1 cellular context compared by ENCODE assay signal in the genomic region with DNA sequence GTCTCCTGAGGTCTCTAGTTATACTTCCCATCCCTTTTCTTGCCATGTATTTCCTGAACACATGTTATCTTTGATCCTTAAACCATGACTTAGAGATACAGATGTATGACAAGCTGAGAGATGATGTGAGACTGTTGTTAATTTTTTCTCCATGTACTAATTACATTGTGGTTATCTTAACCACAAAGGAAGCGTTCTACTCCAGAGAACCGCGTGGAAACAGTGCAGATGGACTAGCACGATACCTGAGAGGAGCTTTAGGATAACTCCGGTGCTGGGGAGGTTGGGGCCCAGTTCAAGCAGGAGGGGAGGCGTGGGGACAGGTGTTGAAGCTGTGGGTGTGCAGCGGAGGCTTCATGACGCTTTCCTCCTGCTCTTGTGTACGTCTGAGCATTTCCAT.
A peak's percentile ranks its signal among the peaks of the same experiment; 100 is the strongest.
TF ChIP-seq lines count a peak whose summit lies in the region.

No MANE protein-coding gene starts in this region.

TF ChIP-seq in K562, 482 proteins besides CTCF, POLR2A, EP300 and RAD21:
- TF ChIP-seq, protein P1, sequence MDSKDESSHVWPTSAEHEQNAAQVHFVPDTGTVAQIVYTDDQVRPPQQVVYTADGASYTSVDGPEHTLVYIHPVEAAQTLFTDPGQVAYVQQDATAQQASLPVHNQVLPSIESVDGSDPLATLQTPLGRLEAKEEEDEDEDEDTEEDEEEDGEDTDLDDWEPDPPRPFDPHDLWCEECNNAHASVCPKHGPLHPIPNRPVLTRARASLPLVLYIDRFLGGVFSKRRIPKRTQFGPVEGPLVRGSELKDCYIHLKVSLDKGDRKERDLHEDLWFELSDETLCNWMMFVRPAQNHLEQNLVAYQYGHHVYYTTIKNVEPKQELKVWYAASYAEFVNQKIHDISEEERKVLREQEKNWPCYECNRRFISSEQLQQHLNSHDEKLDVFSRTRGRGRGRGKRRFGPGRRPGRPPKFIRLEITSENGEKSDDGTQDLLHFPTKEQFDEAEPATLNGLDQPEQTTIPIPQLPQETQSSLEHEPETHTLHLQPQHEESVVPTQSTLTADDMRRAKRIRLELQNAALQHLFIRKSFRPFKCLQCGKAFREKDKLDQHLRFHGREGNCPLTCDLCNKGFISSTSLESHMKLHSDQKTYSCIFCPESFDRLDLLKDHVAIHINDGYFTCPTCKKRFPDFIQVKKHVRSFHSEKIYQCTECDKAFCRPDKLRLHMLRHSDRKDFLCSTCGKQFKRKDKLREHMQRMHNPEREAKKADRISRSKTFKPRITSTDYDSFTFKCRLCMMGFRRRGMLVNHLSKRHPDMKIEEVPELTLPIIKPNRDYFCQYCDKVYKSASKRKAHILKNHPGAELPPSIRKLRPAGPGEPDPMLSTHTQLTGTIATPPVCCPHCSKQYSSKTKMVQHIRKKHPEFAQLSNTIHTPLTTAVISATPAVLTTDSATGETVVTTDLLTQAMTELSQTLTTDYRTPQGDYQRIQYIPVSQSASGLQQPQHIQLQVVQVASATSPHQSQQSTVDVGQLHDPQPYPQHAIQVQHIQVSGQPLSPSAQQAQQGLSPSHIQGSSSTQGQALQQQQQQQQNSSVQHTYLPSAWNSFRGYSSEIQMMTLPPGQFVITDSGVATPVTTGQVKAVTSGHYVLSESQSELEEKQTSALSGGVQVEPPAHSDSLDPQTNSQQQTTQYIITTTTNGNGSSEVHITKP (IDR thresholded peaks at IDR 0.05; ENCODE audit: partially characterized antibody) = no peak
- TF ChIP-seq CBFA2T2 (conservative IDR thresholded peaks at IDR 0.05) (0 out of 2 replicates have a peak, but pooled peaks have one; percentile 16), HDAC2 (IDR thresholded peaks at IDR 0.05) (no peak), YY1 (IDR thresholded peaks at IDR 0.05; ENCODE audit: borderline replicate concordance in 1 of 3, control insufficient read depth in 1 of 3, extremely low read depth in 1 of 3, insufficient read depth in 3 of 3, insufficient read length in 1 of 3, insufficient replicate concordance in 2 of 3, low read depth in 1 of 3, low read length in 2 of 3) (no peak)
- TF ChIP-seq, protein P2, sequence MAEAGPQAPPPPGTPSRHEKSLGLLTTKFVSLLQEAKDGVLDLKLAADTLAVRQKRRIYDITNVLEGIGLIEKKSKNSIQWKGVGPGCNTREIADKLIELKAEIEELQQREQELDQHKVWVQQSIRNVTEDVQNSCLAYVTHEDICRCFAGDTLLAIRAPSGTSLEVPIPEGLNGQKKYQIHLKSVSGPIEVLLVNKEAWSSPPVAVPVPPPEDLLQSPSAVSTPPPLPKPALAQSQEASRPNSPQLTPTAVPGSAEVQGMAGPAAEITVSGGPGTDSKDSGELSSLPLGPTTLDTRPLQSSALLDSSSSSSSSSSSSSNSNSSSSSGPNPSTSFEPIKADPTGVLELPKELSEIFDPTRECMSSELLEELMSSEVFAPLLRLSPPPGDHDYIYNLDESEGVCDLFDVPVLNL (CRISPR knock-in tag; IDR thresholded peaks at IDR 0.05; ENCODE audit: low read depth) = no peak
